Comparison of ENCODE assay signal across 16 cellular contexts in genomic region chr3:128327606-128328031, GRCh38.
"Had no signal": no experiment of that assay in that cellular context is flagged by ENCODE, and none has a peak within 500 bp of the region (broad histone marks: within the 10 kb centered on the region; RNA-seq: fewer than 3 reads in every experiment).

No MANE protein-coding gene starts in this region.

- H3K9me3 Mint-ChIP-seq: activated CD4-positive, alpha-beta T cell treated with anti-CD3 and anti-CD28 coated beads, Interleukin-2, amount 10 ng/mL, durations not matched to agents 24 days and 14 days; neural progenitor cell had no signal

- DNase-seq: activated CD4-positive, alpha-beta T cell treated with anti-CD3 and anti-CD28 coated beads, Interleukin-2, amount 10 ng/mL, durations not matched to agents 24 days and 14 days; activated naive CD4-positive, alpha-beta T cell; activated T-cell treated with anti-CD3 and anti-CD28 coated beads, Interleukin-2, amount 50 U/mL, for 48 hours; caudate nucleus; colonic mucosa; effector memory CD4-positive, alpha-beta T cell; gastrocnemius medialis; kidney; midbrain; small intestine; T-helper 9 cell; upper lobe of left lung had no signal

- H3K4me3 ChIP-seq: adrenal gland, colonic mucosa, gastrocnemius medialis, neural progenitor cell, right atrium auricular region, upper lobe of left lung had no signal

- H3K4me2 ChIP-seq: neural progenitor cell had no signal

- H3K9ac ChIP-seq: neural progenitor cell had no signal

- H3K9me3 ChIP-seq: adrenal gland, colonic mucosa, gastrocnemius medialis, right atrium auricular region, upper lobe of left lung had no signal

- H3K27me3 Mint-ChIP-seq: activated CD4-positive, alpha-beta T cell treated with anti-CD3 and anti-CD28 coated beads, Interleukin-2, amount 10 ng/mL, durations not matched to agents 24 days and 14 days had no signal

- ATAC-seq: gastrocnemius medialis had no signal

- H2AFZ ChIP-seq: neural progenitor cell had no signal

- H3K27me3 ChIP-seq: adrenal gland, colonic mucosa, gastrocnemius medialis, neural progenitor cell, right atrium auricular region, upper lobe of left lung had no signal

- H3K27ac ChIP-seq: adrenal gland, colonic mucosa, epithelial cell of prostate, gastrocnemius medialis, neural progenitor cell, right atrium auricular region, upper lobe of left lung had no signal

- H3K4me3 Mint-ChIP-seq: activated CD4-positive, alpha-beta T cell treated with anti-CD3 and anti-CD28 coated beads, Interleukin-2, amount 10 ng/mL, durations not matched to agents 24 days and 14 days; neural progenitor cell had no signal

- H3K27ac Mint-ChIP-seq: activated CD4-positive, alpha-beta T cell treated with anti-CD3 and anti-CD28 coated beads, Interleukin-2, amount 10 ng/mL, durations not matched to agents 24 days and 14 days; neural progenitor cell had no signal

- H3K36me3 Mint-ChIP-seq: neural progenitor cell had no signal

- H3K4me1 ChIP-seq: colonic mucosa, right atrium auricular region had no signal

- H3K36me3 ChIP-seq: adrenal gland, colonic mucosa, gastrocnemius medialis, neural progenitor cell, right atrium auricular region, upper lobe of left lung had no signal
